In the genomic region with DNA sequence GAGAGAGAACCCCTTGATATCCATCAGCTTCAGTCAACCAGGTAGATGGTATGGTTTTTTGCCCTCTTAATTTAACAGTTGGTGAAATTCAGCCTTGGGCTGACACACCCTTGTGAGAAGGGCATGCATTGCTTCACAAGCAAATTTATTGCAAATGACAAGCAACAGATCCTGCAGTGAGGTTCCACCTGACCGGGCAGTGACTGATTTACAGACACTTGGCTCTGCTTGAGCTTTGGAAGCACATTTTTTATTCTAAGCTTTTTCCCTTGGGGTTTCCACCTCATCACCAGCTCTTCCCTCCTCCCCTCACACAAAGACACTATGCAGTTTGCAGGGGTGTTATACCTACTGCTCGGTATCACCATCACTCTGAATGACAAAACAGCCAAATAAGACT, we compare ENCODE assay signal across 17 cellular contexts. TPM values are rescaled to one million over a fixed set of nuclear protein-coding genes. Genes with fewer than 3 reads are reported as not detected.
DNase-seq lines count a peak whose midpoint lies in the region; ATAC-seq and TF ChIP-seq lines count a peak whose summit lies in the region.
"Had no signal": no experiment of that assay in that cellular context is flagged by ENCODE, and none has a peak within 500 bp of the region (broad histone marks: within the 10 kb centered on the region; RNA-seq: fewer than 3 reads in every experiment).

No MANE protein-coding gene starts in this region.

- ATAC-seq in HG02981 (IDR thresholded peaks at IDR 0.05; ENCODE audit: unreplicated experiment), result peak; percentile 47

- DNase-seq in Caki2 (ENCODE audit: low read depth) (peak; percentile 73), NCI-H526 treated with DMSO at 0.1 percent for 48 hours (lab: John Stamatoyannopoulos, UW) (peak; percentile 92), kidney glomerular epithelial cell (lab: John Stamatoyannopoulos, UW) (peak; percentile 11), NCI-H2196 treated with DMSO at 0.1 percent for 48 hours (lab: John Stamatoyannopoulos, UW; ENCODE audit: unreplicated experiment) (no peak), EL (no peak), foreskin fibroblast (no peak)
- DNase-seq in stimulated activated naive CD4-positive, alpha-beta T cell (lab: John Stamatoyannopoulos, UW), result no peak
- DNase-seq: C1 segment of cervical spinal cord, KG1, NCI-H1417 treated with DMSO at 0.1 percent for 48 hours, NCI-H2029 treated with DMSO at 0.1 percent for 48 hours, NCI-H345, NCI-H748 treated with DMSO at 0.1 percent for 48 hours, SJCRH30, SW 1271 had no signal

- TF ChIP-seq CTCF in foreskin fibroblast (IDR thresholded peaks at IDR 0.05; ENCODE audit: low read depth, low read length), result no peak

- no peak overlapping the region for H3K4me3 ChIP-seq in foreskin fibroblast (ENCODE audit: low read depth in 1 of 2, low read length in 2 of 2)
- H3K4me3 ChIP-seq: SJCRH30 had no signal

- in situ Hi-C loops in Caki2 (cut with HindIII; ENCODE audit: low pct_unique_long_range_greater_than_20kb, low sequenced_read_pairs), result no loop called here

RNA-seq across cellular contexts. Expression of gene SERTM2, which starts 28.3 kb away (rescaled TPM):
- not detected in 2 replicates for total RNA-seq in Caki2 (2014; rRNA removed; shearing (Covaris generic); ENCODE audit: low replicate concordance)
- total RNA-seq: Daoy had no signal

Comparison
In these comparisons a context has a peak if more than half of its experiments do, and no peak if none do; other contexts are left out.
1. DNase-seq: peak in Caki2 (single experiment), NCI-H526 treated with DMSO at 0.1 percent for 48 hours (single experiment) and kidney glomerular epithelial cell (single experiment); none in NCI-H2196 treated with DMSO at 0.1 percent for 48 hours (single experiment), EL (single experiment), foreskin fibroblast (0 of 2) and stimulated activated naive CD4-positive, alpha-beta T cell (0 of 6).